In the genomic region with DNA sequence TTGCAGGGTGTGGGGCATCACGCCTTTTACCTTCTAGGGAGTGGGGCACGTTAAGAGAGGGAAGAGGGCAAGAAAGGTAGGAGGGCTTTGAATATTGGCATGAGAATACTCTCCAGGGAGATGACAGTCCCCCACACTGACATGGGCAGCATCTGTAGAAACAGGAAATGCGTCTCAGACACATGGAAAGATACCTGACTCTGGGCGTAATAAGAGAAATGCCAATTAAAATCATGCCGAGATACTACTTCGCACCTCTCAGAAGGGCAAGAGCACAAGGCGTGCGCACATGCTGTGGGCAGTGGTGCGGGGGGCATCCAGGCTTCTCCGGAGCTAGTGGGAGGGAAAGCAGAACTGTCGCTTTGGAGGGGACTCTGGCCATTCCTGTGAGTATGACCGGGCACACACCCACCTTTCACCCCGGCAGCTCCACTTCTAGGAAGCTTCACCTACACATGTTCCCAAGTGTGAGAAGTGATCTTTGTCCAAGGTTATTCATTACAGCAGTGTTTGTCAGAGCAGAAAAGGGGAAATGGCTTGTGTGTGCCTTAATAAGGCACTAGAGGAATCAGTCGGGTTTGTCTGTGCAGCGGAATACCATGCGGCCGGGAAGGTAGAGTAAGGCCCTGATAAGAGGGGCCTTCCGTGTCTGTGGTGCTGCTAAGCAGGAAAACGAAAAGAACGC, we compare ENCODE assay signal across 1 cellular context.
TF ChIP-seq lines count a peak whose summit lies in the region.

No MANE protein-coding gene starts in this region.

TF ChIP-seq in HepG2, 621 proteins besides CTCF, POLR2A, EP300 and RAD21 (continued from another document):
- peak; percentile 35; the same call in 1 of the 2 replicates for TF ChIP-seq MYC (CRISPR knock-in tag; IDR thresholded peaks at IDR 0.05; ENCODE audit: borderline replicate concordance)
- peak; percentile 71 for TF ChIP-seq MIXL1 (CRISPR knock-in tag; IDR thresholded peaks at IDR 0.05)
- TF ChIP-seq, protein P1, sequence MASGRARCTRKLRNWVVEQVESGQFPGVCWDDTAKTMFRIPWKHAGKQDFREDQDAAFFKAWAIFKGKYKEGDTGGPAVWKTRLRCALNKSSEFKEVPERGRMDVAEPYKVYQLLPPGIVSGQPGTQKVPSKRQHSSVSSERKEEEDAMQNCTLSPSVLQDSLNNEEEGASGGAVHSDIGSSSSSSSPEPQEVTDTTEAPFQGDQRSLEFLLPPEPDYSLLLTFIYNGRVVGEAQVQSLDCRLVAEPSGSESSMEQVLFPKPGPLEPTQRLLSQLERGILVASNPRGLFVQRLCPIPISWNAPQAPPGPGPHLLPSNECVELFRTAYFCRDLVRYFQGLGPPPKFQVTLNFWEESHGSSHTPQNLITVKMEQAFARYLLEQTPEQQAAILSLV (CRISPR knock-in tag; IDR thresholded peaks at IDR 0.05; ENCODE audit: borderline replicate concordance): no peak
- 0 out of 2 replicates have a peak, but pooled peaks have one; percentile 48 for TF ChIP-seq MXD4 (CRISPR knock-in tag; IDR thresholded peaks at IDR 0.05)
- 0 out of 2 replicates have a peak, but pooled peaks have one; percentile 22 for TF ChIP-seq ZNF430 (CRISPR knock-in tag; IDR thresholded peaks at IDR 0.05)
- TF ChIP-seq MXI1 (IDR thresholded peaks at IDR 0.05; ENCODE audit: borderline replicate concordance, low read depth, low read length): peak; percentile 43; the same call in 1 of the 3 replicates
- TF ChIP-seq, protein P2, sequence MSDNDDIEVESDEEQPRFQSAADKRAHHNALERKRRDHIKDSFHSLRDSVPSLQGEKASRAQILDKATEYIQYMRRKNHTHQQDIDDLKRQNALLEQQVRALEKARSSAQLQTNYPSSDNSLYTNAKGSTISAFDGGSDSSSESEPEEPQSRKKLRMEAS (IDR thresholded peaks at IDR 0.05): peak; percentile 35; the same call in 1 of the 2 replicates
- no peak for TF ChIP-seq SOX13 (IDR thresholded peaks at IDR 0.05)
- TF ChIP-seq SOX13 (CRISPR knock-in tag; conservative IDR thresholded peaks at IDR 0.05 in 1 of 2, IDR thresholded peaks at IDR 0.05 in 1 of 2): peak in 1 of 2 experiments; percentile 16; a peak in 1 of 4 replicates
- peak; percentile 10; the same call in 1 of the 2 replicates for TF ChIP-seq SOX5 (CRISPR knock-in tag; IDR thresholded peaks at IDR 0.05; ENCODE audit: borderline replicate concordance)
- peak; percentile 82 for TF ChIP-seq RARA (CRISPR knock-in tag; IDR thresholded peaks at IDR 0.05)
- TF ChIP-seq RORA (CRISPR knock-in tag; IDR thresholded peaks at IDR 0.05): no peak
- peak; percentile 52; the same call in 1 of the 2 replicates for TF ChIP-seq ZZZ3 (CRISPR knock-in tag; IDR thresholded peaks at IDR 0.05; ENCODE audit: borderline replicate concordance)
